Comparison of ENCODE assay signal across 8 cellular contexts in the genomic region with DNA sequence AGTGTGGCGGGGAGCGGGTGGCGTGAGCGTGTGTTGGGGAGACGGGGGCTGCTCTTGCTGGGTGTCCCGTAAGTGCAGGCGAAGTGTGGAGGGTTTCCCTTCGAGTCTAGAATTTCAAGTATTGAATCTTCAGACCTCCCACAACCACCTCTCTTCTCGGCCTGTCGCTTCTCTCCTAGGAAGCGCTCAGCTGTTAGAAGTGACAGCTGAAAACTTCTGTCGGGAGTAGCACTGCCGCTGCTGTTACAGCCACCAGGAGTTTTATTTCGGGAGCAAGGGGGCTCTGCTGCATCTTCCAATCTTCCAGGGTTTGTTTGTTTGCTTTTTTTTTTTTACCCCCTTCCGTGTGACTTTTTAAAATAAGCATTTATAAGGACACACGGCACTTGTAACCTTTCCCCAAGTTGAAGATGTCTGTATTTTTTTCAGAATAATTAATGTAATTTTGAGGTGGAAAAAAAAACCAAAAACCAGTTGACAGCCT. TPM values are rescaled to one million over a fixed set of nuclear protein-coding genes. Genes with fewer than 3 reads are reported as not detected.
DNase-seq lines count a peak whose midpoint lies in the region; ATAC-seq and TF ChIP-seq lines count a peak whose summit lies in the region.

No MANE protein-coding gene starts in this region.

- peaks cover 24 to 32% (median 32%) of the 10 kb centered on the region in 3 donors for H3K4me1 Mint-ChIP-seq in IgD-negative memory B cell
- H3K4me1 Mint-ChIP-seq in activated T-cell treated with anti-CD3 and anti-CD28 coated beads, Interleukin-2, amount 50 U/mL, for 72 hours (ENCODE audit: low read depth), result peaks cover 63% of the 10 kb centered on the region

- peak in 1 of 9 donors; percentile 12 for TF ChIP-seq CTCF in heart right ventricle (IDR thresholded peaks at IDR 0.05)
- TF ChIP-seq CTCF in psoas muscle (IDR thresholded peaks at IDR 0.05), result no peak

- intact Hi-C loops in heart right ventricle (cut with DNase I) (no loop called here), psoas muscle (cut with DNase I) (no loop called here)

- H3K27me3 ChIP-seq in heart right ventricle, result no peaks in the 10 kb centered on the region
- no peaks in the 10 kb centered on the region for H3K27me3 ChIP-seq in psoas muscle (ENCODE audit: insufficient read depth in 3 of 3, low read length in 2 of 3)

- DNase-seq in stimulated activated CD4-positive, alpha-beta T cell treated with anti-CD3 and anti-CD28 coated beads, Interleukin-12 subunit alpha, Interleukin-12 subunit beta, amount 100 ng/mL, for 48 hours (ENCODE audit: low read depth in 2 of 3, low spot score in 1 of 3), result peak in 2 of 3 donors; percentile 3 to 8
- DNase-seq in stimulated activated CD4-positive, alpha-beta T cell treated with anti-CD3 and anti-CD28 coated beads, Interleukin-12 subunit alpha, Interleukin-12 subunit beta, amount 100 ng/mL, for 4 hours, result no peak
- peak in 1 of 2 donors; percentile 48 for DNase-seq in activated T-cell treated with anti-CD3 and anti-CD28 coated beads, Interleukin-2, amount 50 U/mL, for 72 hours
- no peak for DNase-seq in heart right ventricle
- no peak for DNase-seq in psoas muscle
- DNase-seq in NCI-H2196 (lab: John Stamatoyannopoulos, UW; ENCODE audit: unreplicated experiment), result no peak

- H3K27me3 Mint-ChIP-seq in IgD-negative memory B cell, result no peaks in the 10 kb centered on the region
- no peaks in the 10 kb centered on the region for H3K27me3 Mint-ChIP-seq in activated T-cell treated with anti-CD3 and anti-CD28 coated beads, Interleukin-2, amount 50 U/mL, for 72 hours (ENCODE audit: low read depth)

- H3K9me3 Mint-ChIP-seq in IgD-negative memory B cell, result no peaks in the 10 kb centered on the region
- H3K9me3 Mint-ChIP-seq in activated T-cell treated with anti-CD3 and anti-CD28 coated beads, Interleukin-2, amount 50 U/mL, for 72 hours, result no peaks in the 10 kb centered on the region

- WGBS in heart right ventricle, 2 donors, result 0% methylated on average over 16 of the region's 16 CpGs
- WGBS in psoas muscle, 3 donors, result 0 to 1% (median 0%) methylated on average over 16 of the region's 16 CpGs

- H3K4me3 ChIP-seq in heart right ventricle (peak overlapping the region; percentile 82 to 98 (median 94)), psoas muscle (peak overlapping the region; percentile 99)

- peak overlapping the region; percentile 77 to 96 (median 89) for H3K27ac ChIP-seq in heart right ventricle
- H3K27ac ChIP-seq in psoas muscle, result peak overlapping the region; percentile 96

- peaks cover 5 to 41% (median 23%) of the 10 kb centered on the region in 9 donors for H3K4me1 ChIP-seq in heart right ventricle
- peaks cover 29% of the 10 kb centered on the region for H3K4me1 ChIP-seq in psoas muscle

- peak in 1 of 2 donors; percentile 6 for ATAC-seq in activated T-cell treated with anti-CD3 and anti-CD28 coated beads, Interleukin-2, amount 50 U/mL, for 72 hours (replicated peaks in 1 of 2)
- ATAC-seq in heart right ventricle (peak in 7 of 8 donors; percentile 1 to 17 (median 8)), psoas muscle (peak; percentile 12 to 59 (median 41)), HG03108 (IDR thresholded peaks at IDR 0.05; ENCODE audit: unreplicated experiment) (no peak)

- H3K36me3 ChIP-seq in heart right ventricle (peaks cover 0 to 36% (median 0%) of the 10 kb centered on the region in 9 donors), psoas muscle (ENCODE audit: insufficient read depth in 1 of 2, low read depth in 1 of 2) (peaks cover 0 to 25% of the 10 kb centered on the region in 2 donors)

- H3K4me3 Mint-ChIP-seq in IgD-negative memory B cell, result peak overlapping the region; percentile 93 to 99 (median 99)
- H3K4me3 Mint-ChIP-seq in activated T-cell treated with anti-CD3 and anti-CD28 coated beads, Interleukin-2, amount 50 U/mL, for 72 hours, result peak overlapping the region; percentile 96 to 99

- peaks cover 4% of the 10 kb centered on the region for H3K36me3 Mint-ChIP-seq in IgD-negative memory B cell
- H3K36me3 Mint-ChIP-seq in activated T-cell treated with anti-CD3 and anti-CD28 coated beads, Interleukin-2, amount 50 U/mL, for 72 hours (ENCODE audit: insufficient read depth in 2 of 2), result peaks cover 7% of the 10 kb centered on the region in 2 donors

- H3K9me3 ChIP-seq in heart right ventricle (no peaks in the 10 kb centered on the region), psoas muscle (no peaks in the 10 kb centered on the region)

- peak overlapping the region; percentile 87 to 100 (median 99) for H3K27ac Mint-ChIP-seq in IgD-negative memory B cell
- H3K27ac Mint-ChIP-seq in activated T-cell treated with anti-CD3 and anti-CD28 coated beads, Interleukin-2, amount 50 U/mL, for 72 hours, result peak overlapping the region; percentile 99

RNA-seq across cellular contexts. Expression of gene RPS6KB1, which starts 0.7 kb away (rescaled TPM):
- 23.5 TPM for polyA plus RNA-seq in IgD-negative memory B cell
- total RNA-seq in activated T-cell treated with anti-CD3 and anti-CD28 coated beads, Interleukin-2, amount 50 U/mL, for 72 hours, result 10 to 100 TPM; 65.8 to 68.8 TPM
- total RNA-seq in heart right ventricle, result 10 to 100 TPM; 19.6 to 30.4 (median 25.6) TPM
- 10 to 100 TPM in 1 of 2 donors, 1 to 10 TPM in 1; 5.1 to 11.2 TPM for polyA plus RNA-seq in heart right ventricle
- 10 to 100 TPM; 26.6 to 56.0 (median 45.2) TPM for total RNA-seq in psoas muscle
- 10 to 100 TPM; 10.6 to 35.8 (median 12.0) TPM for polyA plus RNA-seq in psoas muscle

RNA-seq across cellular contexts. Expression of gene TUBD1, which starts 0.9 kb away (rescaled TPM):
- polyA plus RNA-seq in IgD-negative memory B cell, result 17.6 TPM
- total RNA-seq in activated T-cell treated with anti-CD3 and anti-CD28 coated beads, Interleukin-2, amount 50 U/mL, for 72 hours, result 10 to 100 TPM; 13.8 to 14.3 TPM
- 10 to 100 TPM in 1 of 10 donors, 1 to 10 TPM in 9; 4.0 to 10.1 (median 6.6) TPM for total RNA-seq in heart right ventricle
- polyA plus RNA-seq in heart right ventricle, result 10 to 100 TPM in 1 of 2 donors, 1 to 10 TPM in 1; 4.1 to 10.4 TPM
- total RNA-seq in psoas muscle, result 1 to 10 TPM; 4.9 to 8.8 (median 6.9) TPM
- polyA plus RNA-seq in psoas muscle, result 1 to 10 TPM; 4.7 to 8.0 (median 5.1) TPM

Comparison
In these comparisons a context has a peak if more than half of its experiments do, and no peak if none do; other contexts are left out.
1. DNase-seq: peak in stimulated activated CD4-positive, alpha-beta T cell treated with anti-CD3 and anti-CD28 coated beads, Interleukin-12 subunit alpha, Interleukin-12 subunit beta, amount 100 ng/mL, for 48 hours (2 of 3); none in stimulated activated CD4-positive, alpha-beta T cell treated with anti-CD3 and anti-CD28 coated beads, Interleukin-12 subunit alpha, Interleukin-12 subunit beta, amount 100 ng/mL, for 4 hours (single experiment), heart right ventricle (0 of 2), psoas muscle (0 of 2) and NCI-H2196 (single experiment).